Comparison of ENCODE assay signal across 25 cellular contexts in genomic region chr14:66827182-66827581, GRCh38.
"Had no signal": no experiment of that assay in that cellular context is flagged by ENCODE, and none has a peak within 500 bp of the region (broad histone marks: within the 10 kb centered on the region; RNA-seq: fewer than 3 reads in every experiment).

No MANE protein-coding gene starts in this region.

- H3K27ac ChIP-seq: neural progenitor cell, ovary, parathyroid adenoma, psoas muscle, right lobe of liver, sigmoid colon, stomach, thoracic aorta, thyroid gland, tibial nerve, upper lobe of left lung, vagina had no signal

- H3K36me3 ChIP-seq: neural progenitor cell, ovary, right lobe of liver, sigmoid colon, stomach, thoracic aorta, thyroid gland, tibial nerve, upper lobe of left lung, vagina had no signal

- H3K9ac ChIP-seq: neural progenitor cell, parathyroid adenoma had no signal

- ATAC-seq: natural killer cell; psoas muscle; right cardiac atrium; right lobe of liver; stimulated activated effector memory CD8-positive, alpha-beta T cell treated with anti-CD3 and anti-CD28 coated beads, Interleukin-12 subunit alpha, Interleukin-12 subunit beta, amount 100 ng/mL, for 72 hours; stimulated activated naive B cell treated with anti-CD40 and anti-IgM and Interleukin-4, amounts not matched to agents 10 μg/mL and 1 μg/mL and 100 μg/mL, for 72 hours had no signal

- H3K27me3 ChIP-seq: neural progenitor cell, ovary, right lobe of liver, sigmoid colon, stomach, thyroid gland, tibial nerve, upper lobe of left lung, vagina had no signal

- H3K4me3 ChIP-seq: neural progenitor cell, ovary, psoas muscle, right lobe of liver, sigmoid colon, stomach, thoracic aorta, thyroid gland, tibial nerve, upper lobe of left lung, vagina had no signal

- H3K4me2 ChIP-seq: neural progenitor cell had no signal

- H3K4me1 ChIP-seq: neural progenitor cell, parathyroid adenoma, psoas muscle, sigmoid colon, stomach, thyroid gland, tibial nerve, upper lobe of left lung, vagina had no signal

- H3K79me2 ChIP-seq: parathyroid adenoma had no signal

- H2AFZ ChIP-seq: neural progenitor cell, parathyroid adenoma had no signal

- H3K9me3 ChIP-seq: ovary, psoas muscle, right lobe of liver, sigmoid colon, stomach, thoracic aorta, thyroid gland, upper lobe of left lung, vagina had no signal

- DNase-seq: natural killer cell; occipital lobe; ovary; posterior cingulate gyrus; psoas muscle; right cardiac atrium; right lobe of liver; sigmoid colon; small intestine; stimulated activated CD4-positive, alpha-beta T cell treated with anti-CD3 and anti-CD28 coated beads, Interleukin-15, amount 100 ng/mL, for 24 hours; stimulated activated CD4-positive, alpha-beta T cell treated with anti-CD3 and anti-CD28 coated beads, Interleukin-2, amount 100 ng/mL, for 24 hours; stimulated activated CD4-positive, alpha-beta T cell treated with anti-CD3 and anti-CD28 coated beads, Interleukin-2, amount 100 ng/mL, for 48 hours; stimulated activated CD4-positive, alpha-beta T cell treated with anti-CD3 and anti-CD28 coated beads, Interleukin-4, amount 100 ng/mL, for 24 hours; stimulated activated naive B cell treated with anti-CD40 and anti-IgM and Interleukin-4, amounts not matched to agents 10 μg/mL and 1 μg/mL and 100 μg/mL, for 72 hours; stimulated activated naive CD4-positive, alpha-beta T cell treated with Interleukin-2 at 50 U/mL for 16 hours; stomach; thyroid gland; trophoblast cell; upper lobe of left lung had no signal
